9 cellular contexts compared by ENCODE assay signal in genomic region chrX:47194388-47194787, GRCh38. TPM values are rescaled to one million over a fixed set of nuclear protein-coding genes. Genes with fewer than 3 reads are reported as not detected.
DNase-seq lines count a peak whose midpoint lies in the region; ATAC-seq, FAIRE-seq and TF ChIP-seq lines count a peak whose summit lies in the region.
"Had no signal": no experiment of that assay in that cellular context is flagged by ENCODE, and none has a peak within 500 bp of the region (broad histone marks: within the 10 kb centered on the region; RNA-seq: fewer than 3 reads in every experiment).

No MANE protein-coding gene starts in this region.

- H3K4me3 ChIP-seq in K562 (peak overlapping the region; percentile 94), lung (peak overlapping the region; percentile 93), urinary bladder (ENCODE audit: low read depth, low read length) (peak overlapping the region; percentile 79)

- no TSS peak for BruUV-seq in K562 (replicated peaks; lab: Mats Ljungman, UMichigan)

- no peaks in the 10 kb centered on the region for H3K9me3 Mint-ChIP-seq in activated naive CD4-positive, alpha-beta T cell treated with anti-CD3 and anti-CD28 coated beads, Interleukin-2, amount 10 ng/mL, durations not matched to agents 7 days and 5 days

- H2AFZ ChIP-seq in K562 (ENCODE audit: low read depth, low read length), result peak overlapping the region; percentile 95

- TF ChIP-seq EP300 in K562 (IDR thresholded peaks at IDR 0.05; ENCODE audit: low read length), result no peak

- ATAC-seq in K562 (no peak; the same call in 2 of the 3 replicates), lung (ENCODE audit: insufficient read depth, low FRiP score) (no peak), HG02970 (IDR thresholded peaks at IDR 0.05; ENCODE audit: low FRiP score, unreplicated experiment) (no peak)

- no peaks in the 10 kb centered on the region for H3K27me3 Mint-ChIP-seq in activated naive CD4-positive, alpha-beta T cell treated with anti-CD3 and anti-CD28 coated beads, Interleukin-2, amount 10 ng/mL, durations not matched to agents 7 days and 5 days

- CTCF ChIA-PET in activated naive CD4-positive, alpha-beta T cell treated with anti-CD3 and anti-CD28 coated beads, Interleukin-2, amount 10 ng/mL, durations not matched to agents 7 days and 5 days (lab: Charles Lee), result interaction anchor here (1.0 to 1.5 kb wide), 3 partner anchors 187 to 329 kb away, joined by 3 to 4 read pairs (median 4); no protein-coding TSS in a partner anchor
- CTCF ChIA-PET in K562 (lab: Yijun Ruan, JAX; ENCODE audit: low intra/inter-chr PET ratio), result interaction anchor here (0.7 to 2.0 kb wide), 4 partner anchors 119 to 831 kb away, joined by 3 to 14 read pairs (median 6); no protein-coding TSS in a partner anchor

- peak overlapping the region; percentile 93 to 96 for H3K9ac ChIP-seq in K562 (ENCODE audit: insufficient read depth in 1 of 2, low read depth in 2 of 2, low read length in 2 of 2)

- peaks cover 17% of the 10 kb centered on the region for H4K20me1 ChIP-seq in K562 (replicated peaks; ENCODE audit: control insufficient read depth, insufficient read depth, low read length)

- peaks cover 46% of the 10 kb centered on the region for H3K79me2 ChIP-seq in K562 (ENCODE audit: control insufficient read depth, insufficient read depth, low read length)

- TF ChIP-seq CTCF in K562 (IDR thresholded peaks at IDR 0.05 in 2 of 3, conservative IDR thresholded peaks at IDR 0.05 in 1 of 3; ENCODE audit: insufficient read depth in 2 of 3, low read depth in 1 of 3, low read length in 3 of 3) (no peak), lung (IDR thresholded peaks at IDR 0.05; ENCODE audit: control extremely low read depth, extremely low read depth) (no peak)

- H3K9me3 ChIP-seq in K562 (replicated peaks; ENCODE audit: control insufficient read depth, insufficient read depth, low read depth, low read length) (no peaks in the 10 kb centered on the region), lung (ENCODE audit: control insufficient read depth in 2 of 2, insufficient read depth in 1 of 2, low read length in 1 of 2) (peaks cover 0 to 3% of the 10 kb centered on the region in 2 donors)

- H3K4me1 Mint-ChIP-seq in activated naive CD4-positive, alpha-beta T cell treated with anti-CD3 and anti-CD28 coated beads, Interleukin-2, amount 10 ng/mL, durations not matched to agents 7 days and 5 days, result peaks cover 57% of the 10 kb centered on the region

- peak overlapping the region; percentile 97 for H3K4me3 Mint-ChIP-seq in activated naive CD4-positive, alpha-beta T cell treated with anti-CD3 and anti-CD28 coated beads, Interleukin-2, amount 10 ng/mL, durations not matched to agents 7 days and 5 days

- H3K27me3 ChIP-seq in K562 (ENCODE audit: control insufficient read depth in 2 of 2, insufficient read depth in 2 of 2, low read length in 2 of 2) (no peaks in the 10 kb centered on the region), lung (ENCODE audit: control insufficient read depth, insufficient read depth) (no peaks in the 10 kb centered on the region)

- intact Hi-C loops in K562 (cut with micrococcal nuclease), result loop anchor here (5.0 to 10.0 kb wide), 2 partner anchors 550 to 833 kb away; no protein-coding TSS in a partner anchor

- TF ChIP-seq POLR2A in K562 (conservative IDR thresholded peaks at IDR 0.05) (no peak), H54 (IDR thresholded peaks at IDR 0.05; ENCODE audit: low read depth, low read length) (no peak)

- 27% methylated on average over 8 of the region's 8 CpGs for WGBS in K562 (ENCODE audit: insufficient coverage, low coverage, missing lambda C conversion rate)
- 15 to 35% methylated on average over 8 of the region's 8 CpGs for WGBS in lung, 2 donors
- 11% methylated on average over 8 of the region's 8 CpGs for WGBS in urinary bladder

- in situ Hi-C loops in K562 (cut with MboI), result loop anchor here (10.0 kb wide), 2 partner anchors 190 to 330 kb away; no protein-coding TSS in a partner anchor

- POLR2A ChIA-PET in K562 (lab: Yijun Ruan, JAX), result interaction anchor here (0.8 to 1.6 kb wide), 2 partner anchors 23 to 123 kb away, joined by 3 to 4 read pairs; no protein-coding TSS in a partner anchor

- H3K27ac ChIP-seq in K562 (ENCODE audit: extremely low read depth, low read depth, low read length) (peak overlapping the region; percentile 94), lung (ENCODE audit: low read depth in 1 of 2, low read length in 1 of 2) (peak overlapping the region; percentile 93 to 99), urinary bladder (ENCODE audit: low read depth) (no peak overlapping the region)

- H3K4me1 ChIP-seq in K562 (replicated peaks in 1 of 2; ENCODE audit: control insufficient read depth in 2 of 2, insufficient read depth in 2 of 2, low read length in 2 of 2), result peaks cover 6 to 23% of the 10 kb centered on the region in 2 experiments; a peak in 4 of 5 replicates
- peaks cover 8 to 17% of the 10 kb centered on the region in 2 donors for H3K4me1 ChIP-seq in lung (ENCODE audit: control insufficient read depth in 2 of 2, insufficient read depth in 2 of 2, low read length in 2 of 2)
- H3K4me1 ChIP-seq in urinary bladder (ENCODE audit: insufficient read depth), result no peaks in the 10 kb centered on the region

- no peak for DNase-seq in activated naive CD4-positive, alpha-beta T cell treated with anti-CD3 and anti-CD28 coated beads, Interleukin-2, amount 10 ng/mL, durations not matched to agents 7 days and 5 days
- no peak for DNase-seq in activated naive CD4-positive, alpha-beta T cell treated with anti-CD3 and anti-CD28 coated beads, Interleukin-2, amount 50 U/mL, for 16 hours
- DNase-seq in K562 (ENCODE audit: extremely low read depth in 1 of 4, low spot score in 3 of 4) (no peak), lung (ENCODE audit: low spot score) (no peak), H54 (ENCODE audit: insufficient read length, low spot score) (no peak)
- DNase-seq in activated CD4-positive, alpha-beta T cell treated with anti-CD3 and anti-CD28 coated beads, Interleukin-2, amount 50 U/mL, for 1 hour, result no peak

- no peak for TF ChIP-seq RAD21 in K562 (CRISPR knock-in tag; conservative IDR thresholded peaks at IDR 0.05 in 1 of 2, IDR thresholded peaks at IDR 0.05 in 1 of 2)

- peaks cover 42% of the 10 kb centered on the region; the same call in 2 of the 3 replicates for H3K36me3 ChIP-seq in K562 (ENCODE audit: control insufficient read depth, insufficient read depth, low read length)
- H3K36me3 ChIP-seq in lung (ENCODE audit: control insufficient read depth in 2 of 2, insufficient read depth in 2 of 2, low read length in 2 of 2), result peaks cover 0 to 11% of the 10 kb centered on the region in 2 donors
- H3K36me3 ChIP-seq in urinary bladder (ENCODE audit: insufficient read depth), result peaks cover 4% of the 10 kb centered on the region

- peaks cover 3% of the 10 kb centered on the region for H3K9me1 ChIP-seq in K562 (ENCODE audit: control insufficient read depth, insufficient read depth, low read length)

- peak overlapping the region; percentile 98 for H3K27ac Mint-ChIP-seq in activated naive CD4-positive, alpha-beta T cell treated with anti-CD3 and anti-CD28 coated beads, Interleukin-2, amount 10 ng/mL, durations not matched to agents 7 days and 5 days

- H3K4me2 ChIP-seq in K562 (ENCODE audit: insufficient read depth, low read length), result peak overlapping the region; percentile 91

- no peak for FAIRE-seq in K562 (lab: Jason Lieb, UNC)
- FAIRE-seq in H54 (lab: Jason Lieb, UNC), result no peak
- FAIRE-seq: G401.6 had no signal

- peaks cover 27% of the 10 kb centered on the region for H3K36me3 Mint-ChIP-seq in activated naive CD4-positive, alpha-beta T cell treated with anti-CD3 and anti-CD28 coated beads, Interleukin-2, amount 10 ng/mL, durations not matched to agents 7 days and 5 days

RNA-seq across cellular contexts. Expression of gene UBA1, which starts 0.8 kb away (rescaled TPM):
- total RNA-seq in K562 (2011; cell fraction: chromatin; rRNA removed; ENCODE audit: low replicate concordance), result 100 and 166 TPM in 2 replicates
- total RNA-seq in K562 (2011; cell fraction: nucleolus; rRNA removed), result 84.0 and 85.6 TPM in 2 replicates
- 103 and 130 TPM in 2 replicates for total RNA-seq in K562 (2011; cell fraction: nucleoplasm; rRNA removed)
- total RNA-seq in K562 (2014; rRNA removed) (96.0 and 125 TPM in 2 replicates), K562 (2014; rRNA removed; fragmentation: Illumina TruSeq; extraction: Trizol) (28.0 and 32.5 TPM in 2 replicates), K562 (2015; rRNA removed; fragmentation: Illumina TruSeq; extraction: Trizol) (52.2 and 57.8 TPM in 2 replicates), K562 (2021) (174 TPM in 2 replicates), lung (100 to 1,000 TPM; 135 to 221 TPM), urinary bladder (61.0 TPM)
- polyA plus RNA-seq in K562 (2011; rRNA removed) (93.6 and 129 TPM in 2 replicates), K562 (2014; fragmentation: Illumina TruSeq; extraction: Trizol) (130 and 136 TPM in 2 replicates), K562 (2014; fragmentation: Nextera tagmentation; extraction: Ambion mirVana) (10 to 100 TPM; 32.0 to 40.1 TPM), K562 (2014; rRNA removed) (103 and 109 TPM in 2 replicates), lung (100 to 1,000 TPM in 1 of 2 donors, 10 to 100 TPM in 1; 92.5 to 127 TPM), urinary bladder (119 TPM)
- polyA plus RNA-seq in K562 (2011; cell fraction: cytosol; rRNA removed), result 107 and 204 TPM in 2 replicates
- 107 and 144 TPM in 2 replicates for polyA plus RNA-seq in K562 (2011; cell fraction: nucleus; rRNA removed)
- polyA plus RNA-seq in K562 (2012), result 139 and 174 TPM in 2 replicates
- 91.5 and 109 TPM in 2 replicates for polyA minus RNA-seq in K562 (2011; rRNA and poly(A)+ RNA removed)
- polyA minus RNA-seq in K562 (2011; cell fraction: cytosol; rRNA and poly(A)+ RNA removed), result 93.2 and 101 TPM in 2 replicates
- polyA minus RNA-seq in K562 (2011; cell fraction: nucleus; rRNA and poly(A)+ RNA removed), result 27.5 and 38.9 TPM in 2 replicates

RNA-seq across cellular contexts. Expression of gene CDK16, which starts 24.1 kb away (rescaled TPM):
- total RNA-seq in K562 (2011; cell fraction: chromatin; rRNA removed; ENCODE audit: low replicate concordance), result 89.8 and 211 TPM in 2 replicates
- total RNA-seq in K562 (2011; cell fraction: nucleolus; rRNA removed), result 119 and 125 TPM in 2 replicates
- 113 and 130 TPM in 2 replicates for total RNA-seq in K562 (2011; cell fraction: nucleoplasm; rRNA removed)
- total RNA-seq in K562 (2014; rRNA removed), result 50.7 and 68.5 TPM in 2 replicates
- total RNA-seq in K562 (2014; rRNA removed; fragmentation: Illumina TruSeq; extraction: Trizol), result 34.9 and 45.4 TPM in 2 replicates
- 57.5 and 60.7 TPM in 2 replicates for total RNA-seq in K562 (2015; rRNA removed; fragmentation: Illumina TruSeq; extraction: Trizol)
- 89.4 and 97.2 TPM in 2 replicates for total RNA-seq in K562 (2021)
- polyA plus RNA-seq in K562 (2011; rRNA removed), result 78.1 and 104 TPM in 2 replicates
- polyA plus RNA-seq in K562 (2011; cell fraction: cytosol; rRNA removed), result 134 and 154 TPM in 2 replicates
- polyA plus RNA-seq in K562 (2011; cell fraction: nucleus; rRNA removed), result 448 and 526 TPM in 2 replicates
- polyA plus RNA-seq in K562 (2012), result 84.2 and 89.4 TPM in 2 replicates
- 86.0 and 104 TPM in 2 replicates for polyA plus RNA-seq in K562 (2014; fragmentation: Illumina TruSeq; extraction: Trizol)
- 1 to 10 TPM; 3.9 to 5.4 TPM for polyA plus RNA-seq in K562 (2014; fragmentation: Nextera tagmentation; extraction: Ambion mirVana)
- 79.7 and 90.9 TPM in 2 replicates for polyA plus RNA-seq in K562 (2014; rRNA removed)
- 61.2 and 77.6 TPM in 2 replicates for polyA minus RNA-seq in K562 (2011; rRNA and poly(A)+ RNA removed)
- polyA minus RNA-seq in K562 (2011; cell fraction: cytosol; rRNA and poly(A)+ RNA removed), result 72.5 and 107 TPM in 2 replicates
- 63.5 and 70.4 TPM in 2 replicates for polyA minus RNA-seq in K562 (2011; cell fraction: nucleus; rRNA and poly(A)+ RNA removed)
- 10 to 100 TPM; 60.6 to 93.5 TPM for total RNA-seq in lung
- polyA plus RNA-seq in lung, result 10 to 100 TPM; 50.1 to 60.3 TPM
- 49.1 TPM for total RNA-seq in urinary bladder
- polyA plus RNA-seq in urinary bladder, result 56.8 TPM

RNA-seq across cellular contexts. Expression of gene USP11, which starts 38.4 kb away (rescaled TPM):
- 40.9 and 111 TPM in 2 replicates for total RNA-seq in K562 (2011; cell fraction: chromatin; rRNA removed; ENCODE audit: low replicate concordance)
- 39.0 and 45.0 TPM in 2 replicates for total RNA-seq in K562 (2011; cell fraction: nucleolus; rRNA removed)
- 38.4 and 40.7 TPM in 2 replicates for total RNA-seq in K562 (2011; cell fraction: nucleoplasm; rRNA removed)
- total RNA-seq in K562 (2014; rRNA removed), result 13.8 and 15.1 TPM in 2 replicates
- 8.4 and 9.0 TPM in 2 replicates for total RNA-seq in K562 (2014; rRNA removed; fragmentation: Illumina TruSeq; extraction: Trizol)
- 11.7 and 11.9 TPM in 2 replicates for total RNA-seq in K562 (2015; rRNA removed; fragmentation: Illumina TruSeq; extraction: Trizol)
- total RNA-seq in K562 (2021), result 27.4 and 29.0 TPM in 2 replicates
- polyA plus RNA-seq in K562 (2011; rRNA removed), result 9.2 and 20.7 TPM in 2 replicates
- 7.9 and 11.2 TPM in 2 replicates for polyA plus RNA-seq in K562 (2011; cell fraction: cytosol; rRNA removed)
- 62.9 and 72.4 TPM in 2 replicates for polyA plus RNA-seq in K562 (2011; cell fraction: nucleus; rRNA removed)
- 32.1 and 37.3 TPM in 2 replicates for polyA plus RNA-seq in K562 (2012)
- polyA plus RNA-seq in K562 (2014; fragmentation: Illumina TruSeq; extraction: Trizol), result 18.4 and 21.3 TPM in 2 replicates
- 1 to 10 TPM; 2.5 to 5.0 TPM for polyA plus RNA-seq in K562 (2014; fragmentation: Nextera tagmentation; extraction: Ambion mirVana)
- 10.1 and 12.1 TPM in 2 replicates for polyA plus RNA-seq in K562 (2014; rRNA removed)
- polyA minus RNA-seq in K562 (2011; rRNA and poly(A)+ RNA removed), result 26.8 and 31.8 TPM in 2 replicates
- 22.3 and 32.7 TPM in 2 replicates for polyA minus RNA-seq in K562 (2011; cell fraction: cytosol; rRNA and poly(A)+ RNA removed)
- polyA minus RNA-seq in K562 (2011; cell fraction: nucleus; rRNA and poly(A)+ RNA removed), result 24.2 and 33.0 TPM in 2 replicates
- total RNA-seq in lung, result 10 to 100 TPM; 57.0 to 74.8 TPM
- 10 to 100 TPM; 22.9 to 23.4 TPM for polyA plus RNA-seq in lung
- 52.5 TPM for total RNA-seq in urinary bladder
- 45.6 TPM for polyA plus RNA-seq in urinary bladder

RNA-seq across cellular contexts. Expression of gene RBM10, which starts 49.4 kb away (rescaled TPM):
- total RNA-seq in K562 (2011; cell fraction: chromatin; rRNA removed; ENCODE audit: low replicate concordance), result 19.7 and 48.8 TPM in 2 replicates
- total RNA-seq in K562 (2011; cell fraction: nucleolus; rRNA removed), result 34.1 and 39.4 TPM in 2 replicates
- 16.6 and 23.2 TPM in 2 replicates for total RNA-seq in K562 (2011; cell fraction: nucleoplasm; rRNA removed)
- total RNA-seq in K562 (2014; rRNA removed) (46.0 and 62.7 TPM in 2 replicates), K562 (2014; rRNA removed; fragmentation: Illumina TruSeq; extraction: Trizol) (13.1 and 16.4 TPM in 2 replicates), K562 (2015; rRNA removed; fragmentation: Illumina TruSeq; extraction: Trizol) (33.1 and 35.2 TPM in 2 replicates), K562 (2021) (58.7 and 61.7 TPM in 2 replicates), lung (10 to 100 TPM; 30.2 to 38.6 TPM), urinary bladder (22.4 TPM)
- polyA plus RNA-seq in K562 (2011; rRNA removed) (14.8 and 21.9 TPM in 2 replicates), K562 (2014; fragmentation: Illumina TruSeq; extraction: Trizol) (31.5 and 46.3 TPM in 2 replicates), K562 (2014; fragmentation: Nextera tagmentation; extraction: Ambion mirVana) (1 to 10 TPM; 1.1 to 1.7 TPM), K562 (2014; rRNA removed) (35.6 and 37.8 TPM in 2 replicates), lung (10 to 100 TPM; 22.2 to 30.8 TPM), urinary bladder (34.7 TPM)
- polyA plus RNA-seq in K562 (2011; cell fraction: cytosol; rRNA removed), result 22.9 and 36.9 TPM in 2 replicates
- 52.5 and 71.2 TPM in 2 replicates for polyA plus RNA-seq in K562 (2011; cell fraction: nucleus; rRNA removed)
- polyA plus RNA-seq in K562 (2012), result 40.7 and 44.4 TPM in 2 replicates
- 12.3 and 14.7 TPM in 2 replicates for polyA minus RNA-seq in K562 (2011; rRNA and poly(A)+ RNA removed)
- 27.4 and 41.7 TPM in 2 replicates for polyA minus RNA-seq in K562 (2011; cell fraction: cytosol; rRNA and poly(A)+ RNA removed)
- 14.8 and 16.9 TPM in 2 replicates for polyA minus RNA-seq in K562 (2011; cell fraction: nucleus; rRNA and poly(A)+ RNA removed)

RNA-seq across cellular contexts. Expression of gene NDUFB11, which starts 49.9 kb away (rescaled TPM):
- total RNA-seq in K562 (2011; cell fraction: chromatin; rRNA removed; ENCODE audit: low replicate concordance), result 11.5 and 28.0 TPM in 2 replicates
- total RNA-seq in K562 (2011; cell fraction: nucleolus; rRNA removed), result 97.4 and 105 TPM in 2 replicates
- total RNA-seq in K562 (2011; cell fraction: nucleoplasm; rRNA removed), result 50.7 and 57.9 TPM in 2 replicates
- total RNA-seq in K562 (2014; rRNA removed), result 269 and 323 TPM in 2 replicates
- 66.0 and 86.8 TPM in 2 replicates for total RNA-seq in K562 (2014; rRNA removed; fragmentation: Illumina TruSeq; extraction: Trizol)
- 114 and 138 TPM in 2 replicates for total RNA-seq in K562 (2015; rRNA removed; fragmentation: Illumina TruSeq; extraction: Trizol)
- total RNA-seq in K562 (2021), result 155 and 165 TPM in 2 replicates
- polyA plus RNA-seq in K562 (2011; rRNA removed), result 67.4 and 95.1 TPM in 2 replicates
- polyA plus RNA-seq in K562 (2011; cell fraction: cytosol; rRNA removed), result 123 and 167 TPM in 2 replicates
- 43.4 and 47.8 TPM in 2 replicates for polyA plus RNA-seq in K562 (2011; cell fraction: nucleus; rRNA removed)
- 134 and 148 TPM in 2 replicates for polyA plus RNA-seq in K562 (2012)
- polyA plus RNA-seq in K562 (2014; fragmentation: Illumina TruSeq; extraction: Trizol), result 71.5 and 114 TPM in 2 replicates
- polyA plus RNA-seq in K562 (2014; fragmentation: Nextera tagmentation; extraction: Ambion mirVana), result 10 to 100 TPM; 20.9 to 48.3 TPM
- polyA plus RNA-seq in K562 (2014; rRNA removed), result 176 and 220 TPM in 2 replicates
- 57.2 and 61.3 TPM in 2 replicates for polyA minus RNA-seq in K562 (2011; rRNA and poly(A)+ RNA removed)
- polyA minus RNA-seq in K562 (2011; cell fraction: cytosol; rRNA and poly(A)+ RNA removed), result 44.3 and 47.8 TPM in 2 replicates
- 10.2 and 18.4 TPM in 2 replicates for polyA minus RNA-seq in K562 (2011; cell fraction: nucleus; rRNA and poly(A)+ RNA removed)
- total RNA-seq in lung, result 10 to 100 TPM; 72.7 to 79.3 TPM
- 10 to 100 TPM; 69.7 to 96.0 TPM for polyA plus RNA-seq in lung
- 47.5 TPM for total RNA-seq in urinary bladder
- 73.6 TPM for polyA plus RNA-seq in urinary bladder
